Comparison of ENCODE assay signal across 20 cellular contexts in the genomic region with DNA sequence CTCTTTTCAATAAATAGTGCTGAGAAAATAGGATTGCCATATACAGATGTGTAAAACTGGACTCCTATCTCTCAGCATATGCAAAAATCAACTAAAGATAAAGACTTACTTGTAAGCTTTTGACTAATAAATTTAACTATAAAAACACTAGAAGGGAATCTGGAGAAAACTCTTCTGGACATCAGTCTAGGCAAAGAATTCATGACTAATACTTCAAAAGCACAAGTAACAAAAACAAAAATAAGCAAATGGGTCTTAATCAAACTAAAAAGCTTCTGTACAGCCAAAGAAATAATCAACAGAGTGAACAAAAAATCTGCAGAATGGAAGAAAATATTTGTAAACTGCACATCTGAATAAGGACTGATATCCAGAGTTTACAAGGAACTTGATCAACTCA.
A peak's percentile ranks its signal among the peaks of the same experiment; 100 is the strongest.
DNase-seq lines count a peak whose midpoint lies in the region; ATAC-seq and TF ChIP-seq lines count a peak whose summit lies in the region.
"Had no signal": no experiment of that assay in that cellular context is flagged by ENCODE, and none has a peak within 500 bp of the region (broad histone marks: within the 10 kb centered on the region; RNA-seq: fewer than 3 reads in every experiment).

No MANE protein-coding gene starts in this region.

- no peaks in the 10 kb centered on the region for H4K20me1 ChIP-seq in IMR-90 (ENCODE audit: insufficient read depth, low read length)
- H4K20me1 ChIP-seq: BLaER1 had no signal

- no peak overlapping the region for H3K56ac ChIP-seq in IMR-90 (ENCODE audit: extremely low read depth, insufficient read depth, low read length)

- no peak overlapping the region for H3K4me2 ChIP-seq in IMR-90 (ENCODE audit: low read depth, low read length)
- H3K4me2 ChIP-seq: A549, BLaER1 had no signal

- DNase-seq in BJ (ENCODE audit: low read depth) (peak; percentile 5), IMR-90 (peak; percentile 30), dedifferentiated amniotic fluid mesenchymal stem cell (ENCODE audit: extremely low spot score) (peak; percentile 13), osteocyte (ENCODE audit: extremely low spot score, unreplicated experiment) (no peak), ascending aorta (ENCODE audit: low spot score in 2 of 2) (no peak), foreskin keratinocyte (no peak), suprapubic skin (ENCODE audit: low spot score in 2 of 2) (no peak)
- DNase-seq: AML-193; Calu3; CD8-positive, alpha-beta T cell; DMS79 treated with DMSO at 0.1 percent for 48 hours; EL; GOT3; H9; KBM-7 had no signal

- H3K23ac ChIP-seq in IMR-90 (ENCODE audit: low read depth, low read length), result no peak overlapping the region

- TF ChIP-seq POLR2A in IMR-90 (IDR thresholded peaks at IDR 0.05; ENCODE audit: low read depth, low read length), result no peak
- TF ChIP-seq POLR2A in suprapubic skin (IDR thresholded peaks at IDR 0.05), result no peak

- H3K36me3 ChIP-seq in BJ (ENCODE audit: control insufficient read depth, insufficient read depth, low read length) (no peaks in the 10 kb centered on the region), IMR-90 (ENCODE audit: control insufficient read depth, insufficient read depth, low read length) (no peaks in the 10 kb centered on the region), ascending aorta (no peaks in the 10 kb centered on the region), suprapubic skin (no peaks in the 10 kb centered on the region)
- H3K36me3 ChIP-seq: BLaER1 had no signal

- H2AK9ac ChIP-seq in IMR-90 (replicated peaks; ENCODE audit: low read depth, low read length, poor library complexity), result no peak overlapping the region

- ATAC-seq in IMR-90 (ENCODE audit: low read depth), result peak; percentile 70
- ATAC-seq in foreskin keratinocyte, result no peak
- ATAC-seq: A549; CD8-positive, alpha-beta T cell; GM12878 had no signal

- no peak overlapping the region for H3K18ac ChIP-seq in IMR-90 (ENCODE audit: low read depth, low read length)

- in situ Hi-C loops in IMR-90 (cut with MboI; ENCODE audit: low sequenced_read_pairs), result no loop called here

- intact Hi-C loops in IMR-90 (cut with micrococcal nuclease), result no loop called here
- intact Hi-C loops in ascending aorta (cut with DNase I), result no loop called here

- H3K14ac ChIP-seq in IMR-90 (replicated peaks; ENCODE audit: low read depth, low read length), result no peak overlapping the region

- TF ChIP-seq CTCF in BJ (IDR thresholded peaks at IDR 0.05; ENCODE audit: insufficient read depth, low read depth, low read length) (no peak), IMR-90 (conservative IDR thresholded peaks at IDR 0.05; ENCODE audit: low read depth, low read length) (no peak), osteocyte (IDR thresholded peaks at IDR 0.05) (no peak), ascending aorta (IDR thresholded peaks at IDR 0.05) (no peak), foreskin keratinocyte (conservative IDR thresholded peaks at IDR 0.05) (no peak), suprapubic skin (IDR thresholded peaks at IDR 0.05) (no peak)

- no peak overlapping the region for H3K4ac ChIP-seq in IMR-90 (ENCODE audit: low read depth, low read length)

- no peak overlapping the region for H2BK120ac ChIP-seq in IMR-90 (ENCODE audit: low read depth, low read length)

- H4K8ac ChIP-seq in IMR-90 (ENCODE audit: low read depth in 2 of 2, low read length in 2 of 2), result no peak overlapping the region

- H3K27ac Mint-ChIP-seq in osteocyte (ENCODE audit: unreplicated experiment), result peak overlapping the region; percentile 33
- H3K27ac Mint-ChIP-seq: CD8-positive, alpha-beta T cell; H9; IgD-negative memory B cell had no signal

- H3K27me3 ChIP-seq in BJ (ENCODE audit: control insufficient read depth, insufficient read depth, low read length), result no peaks in the 10 kb centered on the region
- no peaks in the 10 kb centered on the region for H3K27me3 ChIP-seq in IMR-90 (ENCODE audit: control insufficient read depth, insufficient read depth, low read length)
- H3K27me3 ChIP-seq in ascending aorta, result no peaks in the 10 kb centered on the region
- no peaks in the 10 kb centered on the region for H3K27me3 ChIP-seq in foreskin keratinocyte
- H3K27me3 ChIP-seq in suprapubic skin, result no peaks in the 10 kb centered on the region
- H3K27me3 ChIP-seq: BLaER1 had no signal

- CTCF ChIA-PET in BJ (lab: Yijun Ruan, JAX) (no interaction called here), IMR-90 (lab: Yijun Ruan, JAX) (no interaction called here)

- no peak overlapping the region for H2BK5ac ChIP-seq in IMR-90 (ENCODE audit: low read depth, low read length, poor library complexity, severe bottlenecking)

- H3K4me3 Mint-ChIP-seq in osteocyte (ENCODE audit: unreplicated experiment), result no peak overlapping the region
- H3K4me3 Mint-ChIP-seq: CD8-positive, alpha-beta T cell; H9; IgD-negative memory B cell had no signal

- no peaks in the 10 kb centered on the region for H3K27me3 Mint-ChIP-seq in osteocyte (ENCODE audit: unreplicated experiment)
- H3K27me3 Mint-ChIP-seq: IgD-negative memory B cell had no signal

- no peak overlapping the region for H4K91ac ChIP-seq in IMR-90 (ENCODE audit: insufficient read depth, low read depth, low read length)

- H3K4me1 Mint-ChIP-seq in osteocyte (ENCODE audit: unreplicated experiment), result peaks cover 39% of the 10 kb centered on the region
- H3K4me1 Mint-ChIP-seq: H9, IgD-negative memory B cell had no signal

- H4K5ac ChIP-seq in IMR-90 (ENCODE audit: low read depth, low read length), result no peak overlapping the region

- no peak overlapping the region for H2BK15ac ChIP-seq in IMR-90 (ENCODE audit: low read depth, low read length)

- H3K9me1 ChIP-seq in IMR-90 (ENCODE audit: insufficient read depth, low read length), result no peaks in the 10 kb centered on the region

- no peaks in the 10 kb centered on the region for H3K36me3 Mint-ChIP-seq in osteocyte (ENCODE audit: unreplicated experiment)
- H3K36me3 Mint-ChIP-seq: CD8-positive, alpha-beta T cell; IgD-negative memory B cell had no signal

- no peak overlapping the region for H3K9ac ChIP-seq in IMR-90 (ENCODE audit: low read depth, low read length)
- H3K9ac ChIP-seq: BLaER1 had no signal

- H2BK20ac ChIP-seq in IMR-90 (ENCODE audit: low read depth, low read length), result no peak overlapping the region

- no peak overlapping the region for H2AFZ ChIP-seq in IMR-90 (replicated peaks; ENCODE audit: low read length, poor library complexity)

- H3K9me3 ChIP-seq in IMR-90 (ENCODE audit: control insufficient read depth, insufficient read depth, low read length), result no peaks in the 10 kb centered on the region
- peaks cover 3% of the 10 kb centered on the region in 2 donors for H3K9me3 ChIP-seq in ascending aorta
- no peaks in the 10 kb centered on the region for H3K9me3 ChIP-seq in suprapubic skin
- H3K9me3 ChIP-seq: A549, BLaER1 had no signal

- TF ChIP-seq RAD21 in IMR-90 (IDR thresholded peaks at IDR 0.05; ENCODE audit: low read length), result no peak

- no TSS peak for BruUV-seq in IMR-90 (replicated peaks; lab: Mats Ljungman, UMichigan)

- H3K27ac ChIP-seq in IMR-90 (ENCODE audit: insufficient read depth, low read length), result no peak overlapping the region
- no peak overlapping the region for H3K27ac ChIP-seq in ascending aorta
- H3K27ac ChIP-seq in foreskin keratinocyte, result no peak overlapping the region
- H3K27ac ChIP-seq in suprapubic skin, result no peak overlapping the region
- H3K27ac ChIP-seq: 22Rv1, A549, BLaER1 had no signal

- peaks cover 16% of the 10 kb centered on the region for H3K9me3 Mint-ChIP-seq in osteocyte (ENCODE audit: unreplicated experiment)
- H3K9me3 Mint-ChIP-seq: H9 had no signal

- no peak for TF ChIP-seq EP300 in suprapubic skin (IDR thresholded peaks at IDR 0.05)

- H3K4me3 ChIP-seq in BJ (ENCODE audit: low read depth, low read length) (no peak overlapping the region), IMR-90 (ENCODE audit: insufficient read depth, low read depth, low read length) (no peak overlapping the region), ascending aorta (no peak overlapping the region), suprapubic skin (no peak overlapping the region)
- H3K4me3 ChIP-seq: A549, BLaER1, GM12878 had no signal

- no peaks in the 10 kb centered on the region for H3K79me1 ChIP-seq in IMR-90 (ENCODE audit: low read depth in 1 of 2, low read length in 2 of 2)

- POLR2A ChIA-PET in BJ (lab: Charles Lee) (interaction anchor here (0.5 kb wide), 1 partner anchor 34 kb away, joined by 3 read pairs; no protein-coding TSS in a partner anchor), IMR-90 (lab: Charles Lee; ENCODE audit: unreplicated experiment) (no interaction called here)

- peaks cover 4% of the 10 kb centered on the region; the same call in 1 of the 2 replicates for H3K4me1 ChIP-seq in IMR-90 (ENCODE audit: control insufficient read depth, insufficient read depth, low read length)
- H3K4me1 ChIP-seq in ascending aorta, result peaks cover 3 to 12% of the 10 kb centered on the region in 2 donors
- no peaks in the 10 kb centered on the region for H3K4me1 ChIP-seq in foreskin keratinocyte
- H3K4me1 ChIP-seq in suprapubic skin, result no peaks in the 10 kb centered on the region
- H3K4me1 ChIP-seq: A549 had no signal

- dilution Hi-C loops in IMR-90 (cut with HindIII; ENCODE audit: low sequenced_read_pairs, unreplicated experiment), result no loop called here

- H2AK5ac ChIP-seq in IMR-90 (ENCODE audit: low read depth, low read length), result no peak overlapping the region

TF ChIP-seq in IMR-90, 13 proteins besides CTCF, POLR2A, EP300 and RAD21 (continues in another document):
- TF ChIP-seq CEBPB (IDR thresholded peaks at IDR 0.05; ENCODE audit: low read depth, low read length) (no peak), RCOR1 (IDR thresholded peaks at IDR 0.05; ENCODE audit: insufficient replicate concordance, low read length) (no peak), USF2 (IDR thresholded peaks at IDR 0.05; ENCODE audit: low read depth, low read length) (no peak), MAFK (IDR thresholded peaks at IDR 0.05; ENCODE audit: low read depth, low read length) (no peak), CHD1 (IDR thresholded peaks at IDR 0.05; ENCODE audit: low read depth, low read length) (no peak)
- TF ChIP-seq, protein P1, sequence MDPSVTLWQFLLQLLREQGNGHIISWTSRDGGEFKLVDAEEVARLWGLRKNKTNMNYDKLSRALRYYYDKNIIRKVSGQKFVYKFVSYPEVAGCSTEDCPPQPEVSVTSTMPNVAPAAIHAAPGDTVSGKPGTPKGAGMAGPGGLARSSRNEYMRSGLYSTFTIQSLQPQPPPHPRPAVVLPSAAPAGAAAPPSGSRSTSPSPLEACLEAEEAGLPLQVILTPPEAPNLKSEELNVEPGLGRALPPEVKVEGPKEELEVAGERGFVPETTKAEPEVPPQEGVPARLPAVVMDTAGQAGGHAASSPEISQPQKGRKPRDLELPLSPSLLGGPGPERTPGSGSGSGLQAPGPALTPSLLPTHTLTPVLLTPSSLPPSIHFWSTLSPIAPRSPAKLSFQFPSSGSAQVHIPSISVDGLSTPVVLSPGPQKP (IDR thresholded peaks at IDR 0.05; ENCODE audit: borderline replicate concordance, low read depth, low read length), result no peak

Comparison
In these comparisons a context has a peak if more than half of its experiments do, and no peak if none do; other contexts are left out.
1. DNase-seq: peak in BJ (single experiment), IMR-90 (single experiment) and dedifferentiated amniotic fluid mesenchymal stem cell (single experiment); none in osteocyte (single experiment), ascending aorta (0 of 2), foreskin keratinocyte (0 of 2) and suprapubic skin (0 of 2).